Comparison of ENCODE assay signal across 16 cellular contexts in the genomic region with DNA sequence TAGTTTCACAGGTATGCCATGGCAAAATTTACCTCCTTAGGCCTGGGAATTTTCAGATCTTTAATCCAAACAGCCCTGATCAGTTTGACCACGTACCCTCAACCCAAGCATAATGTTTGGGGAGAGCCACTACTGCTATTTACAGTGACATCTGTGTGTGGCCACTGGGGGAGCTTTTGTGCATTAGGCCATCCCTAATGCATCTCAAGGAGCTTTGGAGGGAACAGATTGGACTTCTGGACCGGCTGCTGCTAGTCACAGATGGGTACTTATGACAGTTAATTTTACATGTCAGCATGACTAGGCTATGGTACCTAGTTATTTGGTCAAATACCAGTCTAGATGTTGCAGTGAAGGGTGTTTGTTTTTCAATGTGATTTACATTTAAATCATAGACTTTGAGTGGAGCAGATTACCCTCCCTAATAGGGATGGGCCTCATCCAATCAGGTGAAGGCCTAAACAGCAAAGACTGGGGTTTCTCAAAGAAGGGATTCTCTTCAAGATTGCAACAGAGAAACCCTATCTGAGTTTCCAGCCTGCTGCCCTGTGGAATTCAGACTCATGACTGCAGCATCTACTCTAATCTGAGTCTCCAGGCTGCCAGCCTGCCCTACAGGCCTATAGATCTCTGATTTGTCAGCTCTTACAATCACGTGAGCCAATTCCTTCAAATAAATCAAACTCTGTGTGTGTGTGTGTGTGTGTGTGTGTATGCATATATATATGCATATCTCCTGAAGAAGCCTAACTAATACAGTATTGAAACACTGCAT. TPM values are rescaled to one million over a fixed set of nuclear protein-coding genes. Genes with fewer than 3 reads are reported as not detected.
DNase-seq lines count a peak whose midpoint lies in the region; ATAC-seq, FAIRE-seq and TF ChIP-seq lines count a peak whose summit lies in the region.
"Had no signal": no experiment of that assay in that cellular context is flagged by ENCODE, and none has a peak within 500 bp of the region (broad histone marks: within the 10 kb centered on the region; RNA-seq: fewer than 3 reads in every experiment).

No MANE protein-coding gene starts in this region.

- CTCF ChIA-PET in A673 (lab: Charles Lee): interaction anchor here (0.5 kb wide), 1 partner anchor 436 kb away, joined by 3 read pairs; no protein-coding TSS in a partner anchor
- CTCF ChIA-PET in OCI-LY7 (lab: Charles Lee; ENCODE audit: unreplicated experiment): no interaction called here

- no peak overlapping the region for H2AFZ ChIP-seq in OCI-LY7 (ENCODE audit: low read length)

- H3K4me1 ChIP-seq in A673 (ENCODE audit: insufficient read depth, low read length, poor library complexity, severe bottlenecking): no peaks in the 10 kb centered on the region
- no peaks in the 10 kb centered on the region for H3K4me1 ChIP-seq in OCI-LY7 (ENCODE audit: insufficient read depth, low read length, poor library complexity, severe bottlenecking)

- H3K4me1 Mint-ChIP-seq in stimulated activated memory B cell treated with anti-CD40 and anti-IgM and Interleukin-4, amounts not matched to agents 10 μg/mL and 1 μg/mL and 100 μg/mL, for 72 hours: no peaks in the 10 kb centered on the region
- H3K4me1 Mint-ChIP-seq in effector memory CD8-positive, alpha-beta T cell (ENCODE audit: low read depth in 2 of 2): no peaks in the 10 kb centered on the region
- H3K4me1 Mint-ChIP-seq: activated CD4-positive, alpha-beta memory T cell treated with anti-CD3 and anti-CD28 coated beads, Interleukin-2, amount 10 ng/mL, durations not matched to agents 7 days and 5 days had no signal

- peaks cover 16% of the 10 kb centered on the region for H3K27me3 ChIP-seq in A673 (replicated peaks; ENCODE audit: insufficient read depth, low read depth, low read length, poor library complexity)

- H3K27me3 Mint-ChIP-seq in stimulated activated memory B cell treated with anti-CD40 and anti-IgM and Interleukin-4, amounts not matched to agents 10 μg/mL and 1 μg/mL and 100 μg/mL, for 72 hours: peaks cover 40% of the 10 kb centered on the region
- peaks cover 33 to 60% of the 10 kb centered on the region in 2 donors for H3K27me3 Mint-ChIP-seq in effector memory CD8-positive, alpha-beta T cell

- no peaks in the 10 kb centered on the region for H3K36me3 Mint-ChIP-seq in stimulated activated memory B cell treated with anti-CD40 and anti-IgM and Interleukin-4, amounts not matched to agents 10 μg/mL and 1 μg/mL and 100 μg/mL, for 72 hours
- H3K36me3 Mint-ChIP-seq in effector memory CD8-positive, alpha-beta T cell (ENCODE audit: insufficient read depth): no peaks in the 10 kb centered on the region

- no peaks in the 10 kb centered on the region for H4K20me1 ChIP-seq in OCI-LY7 (ENCODE audit: insufficient read depth, low read length)

- no peak overlapping the region for H3K4me3 Mint-ChIP-seq in stimulated activated memory B cell treated with anti-CD40 and anti-IgM and Interleukin-4, amounts not matched to agents 10 μg/mL and 1 μg/mL and 100 μg/mL, for 72 hours
- H3K4me3 Mint-ChIP-seq in effector memory CD8-positive, alpha-beta T cell: no peak overlapping the region
- H3K4me3 Mint-ChIP-seq: activated CD4-positive, alpha-beta memory T cell treated with anti-CD3 and anti-CD28 coated beads, Interleukin-2, amount 10 ng/mL, durations not matched to agents 7 days and 5 days; activated naive CD4-positive, alpha-beta T cell treated with anti-CD3 and anti-CD28 coated beads for 36 hours; dendritic cell treated with granulocyte-macrophage colony-stimulating factor and Interleukin-4, amounts not matched to agents 40 ng/mL and 50 ng/mL, for 4 days had no signal

- ATAC-seq in stimulated activated memory B cell treated with anti-CD40 and anti-IgM and Interleukin-4, amounts not matched to agents 10 μg/mL and 1 μg/mL and 100 μg/mL, for 72 hours: no peak
- ATAC-seq in effector memory CD8-positive, alpha-beta T cell (replicated peaks): no peak
- ATAC-seq: left colon had no signal

- H3K9me3 ChIP-seq in A673 (ENCODE audit: low read depth, low read length, poor library complexity, severe bottlenecking) (no peaks in the 10 kb centered on the region), OCI-LY7 (ENCODE audit: low read length) (no peaks in the 10 kb centered on the region)
- H3K9me3 ChIP-seq: neutrophil had no signal

- no peak for TF ChIP-seq POLR2A in H54 (IDR thresholded peaks at IDR 0.05; ENCODE audit: low read depth, low read length)

- no peak for FAIRE-seq in H54 (lab: Jason Lieb, UNC)

- H3K79me2 ChIP-seq in OCI-LY7 (ENCODE audit: insufficient read depth, low read depth, low read length): no peaks in the 10 kb centered on the region

- no peak for DNase-seq in A673 (ENCODE audit: low spot score)
- DNase-seq in H54 (ENCODE audit: insufficient read length, low spot score): peak; percentile 10
- DNase-seq in OCI-LY7 (ENCODE audit: low spot score): peak; percentile 2
- DNase-seq in epithelial cell of esophagus (ENCODE audit: low read depth): no peak
- no peak for DNase-seq in stimulated activated CD4-positive, alpha-beta T cell treated with anti-CD3 and anti-CD28 coated beads, Interleukin-4, amount 100 ng/mL, for 1 hour
- no peak for DNase-seq in activated CD4-positive, alpha-beta T cell treated with anti-CD3 and anti-CD28 coated beads, Interleukin-2, amount 50 U/mL, for 4 hours
- no peak for DNase-seq in effector memory CD8-positive, alpha-beta T cell
- DNase-seq: activated CD4-positive, alpha-beta memory T cell treated with anti-CD3 and anti-CD28 coated beads, Interleukin-2, amount 10 ng/mL, durations not matched to agents 7 days and 5 days; activated naive CD4-positive, alpha-beta T cell treated with anti-CD3 and anti-CD28 coated beads for 36 hours; AML-193; left colon; NCI-H2029 treated with DMSO at 0.1 percent for 48 hours; T-helper 2 cell had no signal

- H3K9me3 Mint-ChIP-seq in stimulated activated memory B cell treated with anti-CD40 and anti-IgM and Interleukin-4, amounts not matched to agents 10 μg/mL and 1 μg/mL and 100 μg/mL, for 72 hours: no peaks in the 10 kb centered on the region
- H3K9me3 Mint-ChIP-seq in effector memory CD8-positive, alpha-beta T cell: no peaks in the 10 kb centered on the region
- H3K9me3 Mint-ChIP-seq: activated CD4-positive, alpha-beta memory T cell treated with anti-CD3 and anti-CD28 coated beads, Interleukin-2, amount 10 ng/mL, durations not matched to agents 7 days and 5 days; activated naive CD4-positive, alpha-beta T cell treated with anti-CD3 and anti-CD28 coated beads for 36 hours; dendritic cell treated with granulocyte-macrophage colony-stimulating factor and Interleukin-4, amounts not matched to agents 40 ng/mL and 50 ng/mL, for 4 days had no signal

- H3K4me3 ChIP-seq in A673 (ENCODE audit: low read depth, low read length, poor library complexity, severe bottlenecking): no peak overlapping the region
- no peak overlapping the region for H3K4me3 ChIP-seq in OCI-LY7 (ENCODE audit: low read depth, low read length, poor library complexity, severe bottlenecking)
- no peak overlapping the region for H3K4me3 ChIP-seq in epithelial cell of esophagus (ENCODE audit: low read length)

- no peaks in the 10 kb centered on the region for H3K9me2 ChIP-seq in OCI-LY7 (ENCODE audit: insufficient read depth, low read length)

- H3K27ac Mint-ChIP-seq in stimulated activated memory B cell treated with anti-CD40 and anti-IgM and Interleukin-4, amounts not matched to agents 10 μg/mL and 1 μg/mL and 100 μg/mL, for 72 hours: no peak overlapping the region
- H3K27ac Mint-ChIP-seq in effector memory CD8-positive, alpha-beta T cell: no peak overlapping the region
- H3K27ac Mint-ChIP-seq: activated CD4-positive, alpha-beta memory T cell treated with anti-CD3 and anti-CD28 coated beads, Interleukin-2, amount 10 ng/mL, durations not matched to agents 7 days and 5 days; activated naive CD4-positive, alpha-beta T cell treated with anti-CD3 and anti-CD28 coated beads for 36 hours had no signal

- TF ChIP-seq CTCF in A673 (conservative IDR thresholded peaks at IDR 0.05; ENCODE audit: low read depth, low read length) (peak; percentile 36; the same call in 1 of the 2 replicates), OCI-LY7 (conservative IDR thresholded peaks at IDR 0.05; ENCODE audit: low read length) (peak; percentile 54), epithelial cell of esophagus (IDR thresholded peaks at IDR 0.05; ENCODE audit: insufficient read depth, low read depth, low read length, missing control alignments) (peak; percentile 17)

- no peak overlapping the region for H3K4me2 ChIP-seq in OCI-LY7 (ENCODE audit: low read length)

- H3K36me3 ChIP-seq in A673 (ENCODE audit: insufficient read depth, low read length, poor library complexity, severe bottlenecking) (no peaks in the 10 kb centered on the region), OCI-LY7 (ENCODE audit: insufficient read depth, low read length) (no peaks in the 10 kb centered on the region)
- H3K36me3 ChIP-seq: neutrophil had no signal

- no peak overlapping the region for H3K27ac ChIP-seq in A673 (ENCODE audit: low read depth, low read length, poor library complexity, severe bottlenecking)
- no peak overlapping the region for H3K27ac ChIP-seq in OCI-LY7 (ENCODE audit: low read depth, low read length, poor library complexity, severe bottlenecking)
- H3K27ac ChIP-seq: neutrophil had no signal

- POLR2A ChIA-PET in A673 (lab: Charles Lee; ENCODE audit: low non-redundant PET): no interaction called here
- POLR2A ChIA-PET in OCI-LY7 (lab: Charles Lee): no interaction called here

- intact Hi-C loops in A673 (cut with micrococcal nuclease; ENCODE audit: unreplicated experiment): no loop called here
- intact Hi-C loops in OCI-LY7 (cut with micrococcal nuclease; ENCODE audit: unreplicated experiment): no loop called here

- BruUV-seq in A673 (replicated peaks; lab: Mats Ljungman, UMichigan): no TSS peak
- BruUV-seq in OCI-LY7 (replicated peaks; lab: Mats Ljungman, UMichigan): no TSS peak

RNA-seq across cellular contexts. Expression of a gene that starts 37.9 kb away (rescaled TPM):
- total RNA-seq in A673 (2021) (0.37 and 0.44 TPM in 2 replicates), OCI-LY7 (2022) (not detected in 2 replicates)
- not detected in 2 replicates for total RNA-seq in OCI-LY7 (2014; rRNA removed; shearing (Covaris generic))

Comparison
In these comparisons a context has a peak if more than half of its experiments do, and no peak if none do; other contexts are left out.
1. DNase-seq: peak in H54 (single experiment) and OCI-LY7 (single experiment); none in A673 (single experiment), epithelial cell of esophagus (single experiment), stimulated activated CD4-positive, alpha-beta T cell treated with anti-CD3 and anti-CD28 coated beads, Interleukin-4, amount 100 ng/mL, for 1 hour (single experiment), activated CD4-positive, alpha-beta T cell treated with anti-CD3 and anti-CD28 coated beads, Interleukin-2, amount 50 U/mL, for 4 hours (0 of 2) and effector memory CD8-positive, alpha-beta T cell (0 of 3).
2. Peak in every context shown above with its lines, with median percentiles within 50 percentile points of each other: CTCF ChIP-seq.